ENCODE assay signal across 3 cellular contexts in the genomic region with DNA sequence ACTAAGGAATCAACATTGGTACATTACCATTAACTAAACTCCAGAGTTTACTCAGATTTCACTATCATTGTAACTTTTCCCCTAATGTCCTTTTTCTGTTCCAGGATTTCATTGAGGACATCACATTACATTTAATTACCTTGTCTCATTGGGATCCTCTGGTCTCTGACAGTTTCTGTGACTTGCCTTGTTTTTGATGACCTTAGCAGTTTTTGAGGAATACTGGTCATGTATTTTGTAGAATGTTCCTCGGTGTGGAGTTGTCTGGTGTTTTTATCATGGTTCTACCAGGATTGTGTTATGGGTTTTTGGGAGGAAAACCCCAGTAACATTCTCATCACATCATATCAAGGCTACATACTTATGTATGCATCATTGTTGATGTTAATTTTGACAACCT.
A peak's percentile ranks its signal among the peaks of the same experiment; 100 is the strongest.
TF ChIP-seq lines count a peak whose summit lies in the region.

No MANE protein-coding gene starts in this region.

TF ChIP-seq in A549, 52 proteins besides CTCF, POLR2A, EP300 and RAD21:
- no peak for TF ChIP-seq HOXB13 (CRISPR knock-in tag; IDR thresholded peaks at IDR 0.05; ENCODE audit: low read depth)
- TF ChIP-seq MAFK (IDR thresholded peaks at IDR 0.05; ENCODE audit: partially characterized antibody), result peak; percentile 96
TF ChIP-seq in A549: peak in this region for 1.

TF ChIP-seq in HCT116, 20 proteins besides CTCF, POLR2A, EP300 and RAD21:
- TF ChIP-seq SRF (IDR thresholded peaks at IDR 0.05; ENCODE audit: low read depth), result no peak
- TF ChIP-seq, protein P1, sequence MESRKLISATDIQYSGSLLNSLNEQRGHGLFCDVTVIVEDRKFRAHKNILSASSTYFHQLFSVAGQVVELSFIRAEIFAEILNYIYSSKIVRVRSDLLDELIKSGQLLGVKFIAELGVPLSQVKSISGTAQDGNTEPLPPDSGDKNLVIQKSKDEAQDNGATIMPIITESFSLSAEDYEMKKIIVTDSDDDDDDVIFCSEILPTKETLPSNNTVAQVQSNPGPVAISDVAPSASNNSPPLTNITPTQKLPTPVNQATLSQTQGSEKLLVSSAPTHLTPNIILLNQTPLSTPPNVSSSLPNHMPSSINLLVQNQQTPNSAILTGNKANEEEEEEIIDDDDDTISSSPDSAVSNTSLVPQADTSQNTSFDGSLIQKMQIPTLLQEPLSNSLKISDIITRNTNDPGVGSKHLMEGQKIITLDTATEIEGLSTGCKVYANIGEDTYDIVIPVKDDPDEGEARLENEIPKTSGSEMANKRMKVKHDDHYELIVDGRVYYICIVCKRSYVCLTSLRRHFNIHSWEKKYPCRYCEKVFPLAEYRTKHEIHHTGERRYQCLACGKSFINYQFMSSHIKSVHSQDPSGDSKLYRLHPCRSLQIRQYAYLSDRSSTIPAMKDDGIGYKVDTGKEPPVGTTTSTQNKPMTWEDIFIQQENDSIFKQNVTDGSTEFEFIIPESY (IDR thresholded peaks at IDR 0.05; ENCODE audit: extremely low read depth, insufficient replicate concordance, low read length), result no peak
- TF ChIP-seq JUND (IDR thresholded peaks at IDR 0.05), result no peak
- TF ChIP-seq CEBPB (IDR thresholded peaks at IDR 0.05; ENCODE audit: low read depth), result no peak
- no peak for TF ChIP-seq EZH2 (IDR thresholded peaks at IDR 0.05)
- no peak for TF ChIP-seq SIN3A (IDR thresholded peaks at IDR 0.05; ENCODE audit: low read depth)
- TF ChIP-seq, protein P2, sequence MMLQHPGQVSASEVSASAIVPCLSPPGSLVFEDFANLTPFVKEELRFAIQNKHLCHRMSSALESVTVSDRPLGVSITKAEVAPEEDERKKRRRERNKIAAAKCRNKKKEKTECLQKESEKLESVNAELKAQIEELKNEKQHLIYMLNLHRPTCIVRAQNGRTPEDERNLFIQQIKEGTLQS (IDR thresholded peaks at IDR 0.05), result no peak
- no peak for TF ChIP-seq ZFX (IDR thresholded peaks at IDR 0.05)
- no peak for TF ChIP-seq EZH2phosphoT487 (IDR thresholded peaks at IDR 0.05; ENCODE audit: borderline replicate concordance)
- TF ChIP-seq, protein P3, sequence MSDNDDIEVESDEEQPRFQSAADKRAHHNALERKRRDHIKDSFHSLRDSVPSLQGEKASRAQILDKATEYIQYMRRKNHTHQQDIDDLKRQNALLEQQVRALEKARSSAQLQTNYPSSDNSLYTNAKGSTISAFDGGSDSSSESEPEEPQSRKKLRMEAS (IDR thresholded peaks at IDR 0.05), result no peak
- TF ChIP-seq POLR2AphosphoS5 (IDR thresholded peaks at IDR 0.05; ENCODE audit: low read depth, low read length), result no peak
- TF ChIP-seq, protein P4, sequence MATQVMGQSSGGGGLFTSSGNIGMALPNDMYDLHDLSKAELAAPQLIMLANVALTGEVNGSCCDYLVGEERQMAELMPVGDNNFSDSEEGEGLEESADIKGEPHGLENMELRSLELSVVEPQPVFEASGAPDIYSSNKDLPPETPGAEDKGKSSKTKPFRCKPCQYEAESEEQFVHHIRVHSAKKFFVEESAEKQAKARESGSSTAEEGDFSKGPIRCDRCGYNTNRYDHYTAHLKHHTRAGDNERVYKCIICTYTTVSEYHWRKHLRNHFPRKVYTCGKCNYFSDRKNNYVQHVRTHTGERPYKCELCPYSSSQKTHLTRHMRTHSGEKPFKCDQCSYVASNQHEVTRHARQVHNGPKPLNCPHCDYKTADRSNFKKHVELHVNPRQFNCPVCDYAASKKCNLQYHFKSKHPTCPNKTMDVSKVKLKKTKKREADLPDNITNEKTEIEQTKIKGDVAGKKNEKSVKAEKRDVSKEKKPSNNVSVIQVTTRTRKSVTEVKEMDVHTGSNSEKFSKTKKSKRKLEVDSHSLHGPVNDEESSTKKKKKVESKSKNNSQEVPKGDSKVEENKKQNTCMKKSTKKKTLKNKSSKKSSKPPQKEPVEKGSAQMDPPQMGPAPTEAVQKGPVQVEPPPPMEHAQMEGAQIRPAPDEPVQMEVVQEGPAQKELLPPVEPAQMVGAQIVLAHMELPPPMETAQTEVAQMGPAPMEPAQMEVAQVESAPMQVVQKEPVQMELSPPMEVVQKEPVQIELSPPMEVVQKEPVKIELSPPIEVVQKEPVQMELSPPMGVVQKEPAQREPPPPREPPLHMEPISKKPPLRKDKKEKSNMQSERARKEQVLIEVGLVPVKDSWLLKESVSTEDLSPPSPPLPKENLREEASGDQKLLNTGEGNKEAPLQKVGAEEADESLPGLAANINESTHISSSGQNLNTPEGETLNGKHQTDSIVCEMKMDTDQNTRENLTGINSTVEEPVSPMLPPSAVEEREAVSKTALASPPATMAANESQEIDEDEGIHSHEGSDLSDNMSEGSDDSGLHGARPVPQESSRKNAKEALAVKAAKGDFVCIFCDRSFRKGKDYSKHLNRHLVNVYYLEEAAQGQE (IDR thresholded peaks at IDR 0.05; ENCODE audit: low read depth), result no peak
- TF ChIP-seq FOSL1 (IDR thresholded peaks at IDR 0.05; ENCODE audit: low read depth), result no peak

TF ChIP-seq in K562, 482 proteins besides CTCF, POLR2A, EP300 and RAD21:
- no peak for TF ChIP-seq ZNF24 (IDR thresholded peaks at IDR 0.05)
- TF ChIP-seq MAFK (IDR thresholded peaks at IDR 0.05; ENCODE audit: low read length), result peak; percentile 87
- TF ChIP-seq MAFF (IDR thresholded peaks at IDR 0.05; ENCODE audit: low read length), result peak; percentile 83
- TF ChIP-seq, protein P5, sequence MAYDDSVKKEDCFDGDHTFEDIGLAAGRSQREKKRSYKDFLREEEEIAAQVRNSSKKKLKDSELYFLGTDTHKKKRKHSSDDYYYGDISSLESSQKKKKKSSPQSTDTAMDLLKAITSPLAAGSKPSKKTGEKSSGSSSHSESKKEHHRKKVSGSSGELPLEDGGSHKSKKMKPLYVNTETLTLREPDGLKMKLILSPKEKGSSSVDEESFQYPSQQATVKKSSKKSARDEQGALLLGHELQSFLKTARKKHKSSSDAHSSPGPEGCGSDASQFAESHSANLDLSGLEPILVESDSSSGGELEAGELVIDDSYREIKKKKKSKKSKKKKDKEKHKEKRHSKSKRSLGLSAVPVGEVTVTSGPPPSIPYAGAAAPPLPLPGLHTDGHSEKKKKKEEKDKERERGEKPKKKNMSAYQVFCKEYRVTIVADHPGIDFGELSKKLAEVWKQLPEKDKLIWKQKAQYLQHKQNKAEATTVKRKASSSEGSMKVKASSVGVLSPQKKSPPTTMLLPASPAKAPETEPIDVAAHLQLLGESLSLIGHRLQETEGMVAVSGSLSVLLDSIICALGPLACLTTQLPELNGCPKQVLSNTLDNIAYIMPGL (CRISPR knock-in tag; IDR thresholded peaks at IDR 0.05), result no peak
- TF ChIP-seq C11orf30 (IDR thresholded peaks at IDR 0.05; ENCODE audit: low read depth), result peak; percentile 74
- no peak for TF ChIP-seq ZNF717 (CRISPR knock-in tag; IDR thresholded peaks at IDR 0.05)
- peak; percentile 87 for TF ChIP-seq ZNF316 (IDR thresholded peaks at IDR 0.05)
- peak; percentile 81 for TF ChIP-seq MAFG (tag; conservative IDR thresholded peaks at IDR 0.05)
